In the genomic region with DNA sequence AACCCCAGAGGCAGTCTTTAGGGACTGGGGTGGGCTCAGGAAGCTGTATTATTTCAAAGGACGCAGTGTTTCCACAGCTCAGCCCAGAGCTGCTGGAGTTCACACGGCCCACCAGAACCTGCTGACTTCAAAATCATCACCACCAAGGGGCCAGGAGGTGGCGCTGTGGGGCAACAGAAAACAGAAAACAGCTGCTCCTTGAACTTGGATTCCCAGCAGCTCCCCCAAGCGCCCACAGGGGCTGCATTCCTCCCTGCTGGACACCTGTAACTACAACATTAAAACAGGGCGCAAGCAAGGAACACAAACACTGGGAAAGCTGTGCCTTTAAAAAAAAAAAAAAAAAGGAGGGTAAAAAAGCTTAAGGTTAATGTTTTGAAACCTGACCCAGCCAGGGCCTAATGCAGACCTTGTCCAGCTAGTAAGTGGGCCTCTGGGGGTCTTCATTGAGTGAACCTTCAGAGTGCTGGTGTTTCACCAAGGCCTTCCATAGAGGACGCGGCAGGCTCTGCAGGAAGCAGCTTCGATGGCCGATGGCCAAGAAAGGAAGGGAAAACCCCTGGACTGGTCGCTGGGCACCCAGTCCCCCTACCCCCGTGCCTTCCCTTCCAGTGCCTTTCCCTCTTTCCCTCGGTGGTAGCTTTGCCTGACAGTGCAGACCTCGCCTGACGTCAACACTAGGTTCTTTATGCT, we compare ENCODE assay signal across 9 cellular contexts. TPM values are rescaled to one million over a fixed set of nuclear protein-coding genes. Genes with fewer than 3 reads are reported as not detected.
DNase-seq lines count a peak whose midpoint lies in the region; ATAC-seq and TF ChIP-seq lines count a peak whose summit lies in the region.
"Had no signal": no experiment of that assay in that cellular context is flagged by ENCODE, and none has a peak within 500 bp of the region (broad histone marks: within the 10 kb centered on the region; RNA-seq: fewer than 3 reads in every experiment).

No MANE protein-coding gene starts in this region.

- H3K36me3 Mint-ChIP-seq in activated T-cell treated with anti-CD3 and anti-CD28 coated beads, Interleukin-2, amount 50 U/mL, for 24 hours (ENCODE audit: low read depth) = no peaks in the 10 kb centered on the region
- H3K36me3 Mint-ChIP-seq in nephron (ENCODE audit: low read depth) = no peaks in the 10 kb centered on the region
- H3K36me3 Mint-ChIP-seq in stimulated activated memory B cell treated with anti-CD40 and anti-IgM and Interleukin-4, amounts not matched to agents 10 μg/mL and 1 μg/mL and 100 μg/mL, for 72 hours = no peaks in the 10 kb centered on the region

- no peaks in the 10 kb centered on the region for H3K9me3 Mint-ChIP-seq in activated T-cell treated with anti-CD3 and anti-CD28 coated beads, Interleukin-2, amount 50 U/mL, for 24 hours
- H3K9me3 Mint-ChIP-seq in nephron = no peaks in the 10 kb centered on the region
- H3K9me3 Mint-ChIP-seq in stimulated activated memory B cell treated with anti-CD40 and anti-IgM and Interleukin-4, amounts not matched to agents 10 μg/mL and 1 μg/mL and 100 μg/mL, for 72 hours = peaks cover 12% of the 10 kb centered on the region

- no peaks in the 10 kb centered on the region for H3K27me3 ChIP-seq in Panc1 (ENCODE audit: control insufficient read depth, insufficient read depth, low read length)

- no TSS peak for BruUV-seq in Panc1 (replicated peaks; lab: Mats Ljungman, UMichigan)

- POLR2A ChIA-PET in Panc1 (lab: Charles Lee) = interaction anchor here (0.6 to 0.7 kb wide), 2 partner anchors 15 to 352 kb away, joined by 3 to 4 read pairs; no protein-coding TSS in a partner anchor

- H3K4me3 Mint-ChIP-seq in activated T-cell treated with anti-CD3 and anti-CD28 coated beads, Interleukin-2, amount 50 U/mL, for 24 hours = no peak overlapping the region
- H3K4me3 Mint-ChIP-seq in nephron = no peak overlapping the region
- no peak overlapping the region for H3K4me3 Mint-ChIP-seq in stimulated activated memory B cell treated with anti-CD40 and anti-IgM and Interleukin-4, amounts not matched to agents 10 μg/mL and 1 μg/mL and 100 μg/mL, for 72 hours

- peaks cover 8% of the 10 kb centered on the region for H3K4me1 ChIP-seq in Panc1 (ENCODE audit: control insufficient read depth, insufficient read depth, low read length)

- no peaks in the 10 kb centered on the region for H3K36me3 ChIP-seq in Panc1 (ENCODE audit: control insufficient read depth, insufficient read depth, low read length)

- in situ Hi-C loops in Panc1 (cut with HindIII; ENCODE audit: low pct_unique_long_range_greater_than_20kb, low sequenced_read_pairs) = no loop called here

- H3K9me3 ChIP-seq in Panc1 (ENCODE audit: control insufficient read depth, insufficient read depth, low read depth, low read length) = no peaks in the 10 kb centered on the region

- H3K4me1 Mint-ChIP-seq in activated T-cell treated with anti-CD3 and anti-CD28 coated beads, Interleukin-2, amount 50 U/mL, for 24 hours (ENCODE audit: low read depth) = no peaks in the 10 kb centered on the region
- peaks cover 51% of the 10 kb centered on the region for H3K4me1 Mint-ChIP-seq in nephron
- H3K4me1 Mint-ChIP-seq in stimulated activated memory B cell treated with anti-CD40 and anti-IgM and Interleukin-4, amounts not matched to agents 10 μg/mL and 1 μg/mL and 100 μg/mL, for 72 hours = peaks cover 5% of the 10 kb centered on the region

- H3K4me3 ChIP-seq in LNCaP clone FGC (ENCODE audit: low read depth, low read length) (no peak overlapping the region), Panc1 (ENCODE audit: low read depth in 2 of 2, low read length in 2 of 2) (no peak overlapping the region), fibroblast of mammary gland (ENCODE audit: control insufficient read depth, low read depth, low read length) (no peak overlapping the region)

- ATAC-seq in Panc1 (peak; percentile 91), GM19452 (IDR thresholded peaks at IDR 0.05; ENCODE audit: unreplicated experiment) (no peak)
- peak; percentile 69 for ATAC-seq in stimulated activated memory B cell treated with anti-CD40 and anti-IgM and Interleukin-4, amounts not matched to agents 10 μg/mL and 1 μg/mL and 100 μg/mL, for 72 hours

- TF ChIP-seq CTCF in GM12873 (IDR thresholded peaks at IDR 0.05; ENCODE audit: insufficient read depth, low read depth, low read length, missing control alignments) (peak; percentile 80), LNCaP clone FGC (IDR thresholded peaks at IDR 0.05; ENCODE audit: control insufficient read depth, extremely low read depth, insufficient read depth) (peak; percentile 82), Panc1 (IDR thresholded peaks at IDR 0.05) (peak; percentile 97), fibroblast of mammary gland (conservative IDR thresholded peaks at IDR 0.05; ENCODE audit: control insufficient read depth, insufficient read depth, low read depth, low read length) (peak; percentile 88), nephron (IDR thresholded peaks at IDR 0.05; ENCODE audit: unreplicated experiment in 3 of 3) (peak; percentile 89 to 93 (median 92))

- peaks cover 6% of the 10 kb centered on the region for H3K27me3 Mint-ChIP-seq in activated T-cell treated with anti-CD3 and anti-CD28 coated beads, Interleukin-2, amount 50 U/mL, for 24 hours
- H3K27me3 Mint-ChIP-seq in nephron (ENCODE audit: low read depth) = peaks cover 16% of the 10 kb centered on the region
- H3K27me3 Mint-ChIP-seq in stimulated activated memory B cell treated with anti-CD40 and anti-IgM and Interleukin-4, amounts not matched to agents 10 μg/mL and 1 μg/mL and 100 μg/mL, for 72 hours = peaks cover 28% of the 10 kb centered on the region

- H3K27ac ChIP-seq in Panc1 (ENCODE audit: low read length) = peak overlapping the region; percentile 39; the same call in 1 of the 2 replicates

- intact Hi-C loops in Panc1 (cut with micrococcal nuclease; ENCODE audit: unreplicated experiment) = loop anchor here (2.0 kb wide), 1 partner anchor 60 kb away; no protein-coding TSS in a partner anchor

- CTCF ChIA-PET in Panc1 (lab: Charles Lee) = interaction anchor here (0.6 to 2.3 kb wide), 18 partner anchors 11 to 1161 kb away, joined by 3 to 77 read pairs (median 4); a partner anchor contains a TSS

- H3K27ac Mint-ChIP-seq in activated T-cell treated with anti-CD3 and anti-CD28 coated beads, Interleukin-2, amount 50 U/mL, for 24 hours = no peak overlapping the region
- H3K27ac Mint-ChIP-seq in nephron = no peak overlapping the region
- no peak overlapping the region for H3K27ac Mint-ChIP-seq in stimulated activated memory B cell treated with anti-CD40 and anti-IgM and Interleukin-4, amounts not matched to agents 10 μg/mL and 1 μg/mL and 100 μg/mL, for 72 hours

- peak; percentile 62 for DNase-seq in LNCaP clone FGC (ENCODE audit: low read depth)
- peak; percentile 52 for DNase-seq in Panc1 (ENCODE audit: low read depth, low spot score)
- DNase-seq in activated T-cell treated with anti-CD3 and anti-CD28 coated beads, Interleukin-2, amount 50 U/mL, for 24 hours = peak; percentile 85
- peak; percentile 88 for DNase-seq in fibroblast of mammary gland (ENCODE audit: low read depth)

RNA-seq across cellular contexts. Expression of a gene that starts 25.9 kb away (rescaled TPM):
- total RNA-seq in Panc1 (2021; ENCODE audit: unreplicated experiment) = 60.2 TPM
- polyA plus RNA-seq in Panc1 (2012; ENCODE audit: insufficient read length) = 42.9 TPM

RNA-seq across cellular contexts. Expression of a gene that starts 53.5 kb away (rescaled TPM):
- not detected for total RNA-seq in Panc1 (2021; ENCODE audit: unreplicated experiment)
- not detected for polyA plus RNA-seq in Panc1 (2012; ENCODE audit: insufficient read length)
- total RNA-seq: subcutaneous adipose tissue had no signal
